Comparison of ENCODE assay signal across 21 cellular contexts in the genomic region with DNA sequence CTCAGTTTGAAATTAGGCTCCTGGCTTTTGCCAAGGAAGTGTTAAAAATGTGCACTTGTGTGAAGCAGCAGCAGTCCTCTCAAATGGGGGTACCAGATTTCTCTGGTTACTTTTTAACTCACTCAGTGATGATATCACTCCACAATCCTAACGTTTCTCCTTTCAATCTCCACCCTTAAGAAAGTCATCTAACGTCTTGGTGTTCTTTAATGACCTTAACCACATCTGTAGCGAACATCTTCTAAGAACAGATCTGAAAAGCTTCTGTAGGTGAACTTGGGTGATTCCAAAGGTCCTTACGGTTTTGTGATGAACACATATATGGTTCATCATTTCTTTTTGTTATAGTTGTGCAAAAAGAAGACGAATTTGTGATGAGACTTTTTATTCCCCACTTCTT.
A peak's percentile ranks its signal among the peaks of the same experiment; 100 is the strongest.
DNase-seq lines count a peak whose midpoint lies in the region; ATAC-seq, FAIRE-seq and TF ChIP-seq lines count a peak whose summit lies in the region.
"Had no signal": no experiment of that assay in that cellular context is flagged by ENCODE, and none has a peak within 500 bp of the region (broad histone marks: within the 10 kb centered on the region; RNA-seq: fewer than 3 reads in every experiment).

No MANE protein-coding gene starts in this region.

- TF ChIP-seq CTCF in transverse colon (IDR thresholded peaks at IDR 0.05), result no peak

- H3K4me3 Mint-ChIP-seq in activated T-cell treated with anti-CD3 and anti-CD28 coated beads, Interleukin-2, amount 50 U/mL, for 72 hours, result peak overlapping the region; percentile 62 to 68
- peak overlapping the region in 3 of 5 donors; percentile 42 to 76 (median 67) for H3K4me3 Mint-ChIP-seq in immature natural killer cell

- no peak for TF ChIP-seq POLR2A in transverse colon (IDR thresholded peaks at IDR 0.05)

- no peaks in the 10 kb centered on the region for H3K9me3 ChIP-seq in transverse colon
- H3K9me3 ChIP-seq: body of pancreas, colonic mucosa, SJSA1, stomach had no signal

- TF ChIP-seq EP300 in transverse colon (IDR thresholded peaks at IDR 0.05; ENCODE audit: low read depth), result no peak

- H3K27me3 Mint-ChIP-seq in activated T-cell treated with anti-CD3 and anti-CD28 coated beads, Interleukin-2, amount 50 U/mL, for 72 hours (ENCODE audit: low read depth), result no peaks in the 10 kb centered on the region
- H3K27me3 Mint-ChIP-seq in immature natural killer cell (ENCODE audit: low read depth in 3 of 3), result peaks cover 0 to 4% (median 2%) of the 10 kb centered on the region in 3 donors

- FAIRE-seq in RCC 7860 (lab: Jason Lieb, UNC), result no peak
- FAIRE-seq: urothelium cell line had no signal

- H3K36me3 ChIP-seq in transverse colon (no peaks in the 10 kb centered on the region), H7 (replicated peaks; ENCODE audit: control insufficient read depth, insufficient read depth, low read length) (no peaks in the 10 kb centered on the region)
- H3K36me3 ChIP-seq: colonic mucosa, SJSA1, stomach had no signal

- peaks cover 0 to 3% of the 10 kb centered on the region in 2 donors for H3K36me3 Mint-ChIP-seq in activated T-cell treated with anti-CD3 and anti-CD28 coated beads, Interleukin-2, amount 50 U/mL, for 72 hours (ENCODE audit: insufficient read depth in 2 of 2)
- no peaks in the 10 kb centered on the region for H3K36me3 Mint-ChIP-seq in immature natural killer cell

- DNase-seq in activated T-cell treated with anti-CD3 and anti-CD28 coated beads, Interleukin-2, amount 50 U/mL, for 72 hours, result no peak
- DNase-seq in activated T-cell treated with anti-CD3 and anti-CD28 coated beads, Interleukin-2, amount 50 U/mL, for 1 hour, result no peak
- peak; percentile 11 for DNase-seq in RCC 7860 (ENCODE audit: low spot score)
- DNase-seq in immature natural killer cell, result no peak
- no peak for DNase-seq in transverse colon
- no peak for DNase-seq in SW 1271 (lab: John Stamatoyannopoulos, UW)
- no peak for DNase-seq in H7
- DNase-seq in NCI-H748 (lab: John Stamatoyannopoulos, UW; ENCODE audit: unreplicated experiment), result no peak
- DNase-seq: activated CD4-positive, alpha-beta T cell treated with anti-CD3 and anti-CD28 coated beads, Interleukin-2, amount 50 U/mL, for 1 hour; activated effector memory CD4-positive, alpha-beta T cell treated with anti-CD3 and anti-CD28 coated beads, Interleukin-2, amount 50 U/mL, for 16 hours; body of pancreas; colonic mucosa; hypothalamus; mesenchymal stem cell; NCI-H2029 treated with DMSO at 0.1 percent for 48 hours; NCI-H510A treated with DMSO at 0.1 percent for 48 hours; OCI-M1; retina; stomach had no signal

- no peaks in the 10 kb centered on the region for H3K27me3 ChIP-seq in transverse colon
- no peaks in the 10 kb centered on the region for H3K27me3 ChIP-seq in H7 (ENCODE audit: control insufficient read depth, insufficient read depth, low read length)
- H3K27me3 ChIP-seq: body of pancreas, colonic mucosa, SJSA1, stomach had no signal

- WGBS in transverse colon (ENCODE audit: low coverage in 1 of 2), 2 donors, result 56 to 61% methylated on average over 5 of the region's 5 CpGs

- H3K27ac Mint-ChIP-seq in activated T-cell treated with anti-CD3 and anti-CD28 coated beads, Interleukin-2, amount 50 U/mL, for 72 hours, result peak overlapping the region; percentile 70
- peak overlapping the region; percentile 45 to 92 (median 86) for H3K27ac Mint-ChIP-seq in immature natural killer cell

- in situ Hi-C loops in transverse colon (cut with MboI; ENCODE audit: low pct_ligation_motif_present in 1 of 4, low pct_unique_long_range_greater_than_20kb in 1 of 4, low sequenced_read_pairs in 3 of 4), result no loop called here

- no peaks in the 10 kb centered on the region for H3K9me3 Mint-ChIP-seq in activated T-cell treated with anti-CD3 and anti-CD28 coated beads, Interleukin-2, amount 50 U/mL, for 72 hours
- H3K9me3 Mint-ChIP-seq in immature natural killer cell, result no peaks in the 10 kb centered on the region

- intact Hi-C loops in transverse colon (cut with DNase I; ENCODE audit: low total_unique reads), result no loop called here

- H3K4me3 ChIP-seq in transverse colon (no peak overlapping the region), H7 (ENCODE audit: insufficient read depth, low read depth, low read length) (no peak overlapping the region)
- H3K4me3 ChIP-seq: body of pancreas, colonic mucosa, SJSA1, stomach had no signal

- H3K4me1 ChIP-seq in transverse colon, result peaks cover 0 to 66% (median 18%) of the 10 kb centered on the region in 4 donors
- H3K4me1 ChIP-seq: body of pancreas, colonic mucosa, SJSA1 had no signal

- H3K4me1 Mint-ChIP-seq in activated T-cell treated with anti-CD3 and anti-CD28 coated beads, Interleukin-2, amount 50 U/mL, for 72 hours (ENCODE audit: low read depth), result peaks cover 58% of the 10 kb centered on the region
- H3K4me1 Mint-ChIP-seq in immature natural killer cell, result peaks cover 57 to 92% of the 10 kb centered on the region in 2 donors

- ATAC-seq in activated T-cell treated with anti-CD3 and anti-CD28 coated beads, Interleukin-2, amount 50 U/mL, for 72 hours (replicated peaks in 1 of 2), result peak; percentile 74 to 80
- ATAC-seq: body of pancreas had no signal

- peak overlapping the region in 3 of 4 donors; percentile 26 to 62 (median 61) for H3K27ac ChIP-seq in transverse colon
- H3K27ac ChIP-seq: body of pancreas, colonic mucosa, SJSA1 had no signal
